2 cellular contexts compared by ENCODE assay signal in genomic region chr4:75280461-75280860, GRCh38.
A peak's percentile ranks its signal among the peaks of the same experiment; 100 is the strongest.
DNase-seq lines count a peak whose midpoint lies in the region; ATAC-seq, FAIRE-seq and TF ChIP-seq lines count a peak whose summit lies in the region.
"Not testable (repeated sequence)": the region's sequence is repeated elsewhere in the genome, so short reads cannot be mapped to it uniquely, and the experiment has no call there.

No MANE protein-coding gene starts in this region.

- H2AFZ ChIP-seq in K562 (ENCODE audit: low read depth, low read length), result not testable (repeated sequence)

- not testable (repeated sequence) for H3K36me3 ChIP-seq in HEK293 (ENCODE audit: control insufficient read depth in 2 of 2, insufficient read depth in 1 of 2, low read length in 2 of 2); K562 (ENCODE audit: control insufficient read depth, insufficient read depth, low read length)

- CTCF ChIA-PET in HEK293 (lab: Yijun Ruan, JAX); K562 (lab: Yijun Ruan, JAX; ENCODE audit: low intra/inter-chr PET ratio): not testable (repeated sequence)

- H3K4me3 ChIP-seq in HEK293 (ENCODE audit: low read depth, low read length); K562: not testable (repeated sequence)

- not testable (repeated sequence) for TF ChIP-seq POLR2A in K562 (conservative IDR thresholded peaks at IDR 0.05)

- ATAC-seq in K562, result not testable (repeated sequence)

- not testable (repeated sequence) for BruUV-seq in K562 (replicated peaks; lab: Mats Ljungman, UMichigan)

- intact Hi-C loops in K562 (cut with micrococcal nuclease), result not testable (repeated sequence)

- not testable (repeated sequence) for TF ChIP-seq RAD21 in K562 (CRISPR knock-in tag; conservative IDR thresholded peaks at IDR 0.05 in 1 of 2, IDR thresholded peaks at IDR 0.05 in 1 of 2)

- not testable (repeated sequence) for FAIRE-seq in K562 (lab: Jason Lieb, UNC)

- not testable (repeated sequence) for H3K9ac ChIP-seq in K562 (ENCODE audit: insufficient read depth in 1 of 2, low read depth in 2 of 2, low read length in 2 of 2)

- POLR2A ChIA-PET in HEK293 (lab: Yijun Ruan, JAX); K562 (lab: Yijun Ruan, JAX): not testable (repeated sequence)

- H3K27ac ChIP-seq in HEK293 (ENCODE audit: extremely low read depth, low read depth, low read length); K562 (ENCODE audit: extremely low read depth, low read depth, low read length): not testable (repeated sequence)

- not testable (repeated sequence) for H3K4me1 ChIP-seq in HEK293 (ENCODE audit: control insufficient read depth, insufficient read depth, low read length); K562 (replicated peaks in 1 of 2; ENCODE audit: control insufficient read depth in 2 of 2, insufficient read depth in 2 of 2, low read length in 2 of 2)

- H4K20me1 ChIP-seq in K562 (replicated peaks; ENCODE audit: control insufficient read depth, insufficient read depth, low read length), result not testable (repeated sequence)

- WGBS in K562 (ENCODE audit: insufficient coverage, low coverage, missing lambda C conversion rate), result 0% methylated on average over 1 of the region's 1 CpG

- DNase-seq in K562 (ENCODE audit: extremely low read depth in 1 of 4, low spot score in 3 of 4), result not testable (repeated sequence)

- not testable (repeated sequence) for H3K4me2 ChIP-seq in K562 (ENCODE audit: insufficient read depth, low read length)

- not testable (repeated sequence) for H3K27me3 ChIP-seq in K562 (ENCODE audit: control insufficient read depth in 2 of 2, insufficient read depth in 2 of 2, low read length in 2 of 2)

- not testable (repeated sequence) for H3K79me2 ChIP-seq in K562 (ENCODE audit: control insufficient read depth, insufficient read depth, low read length)

- H3K9me1 ChIP-seq in K562 (ENCODE audit: control insufficient read depth, insufficient read depth, low read length), result not testable (repeated sequence)

- in situ Hi-C loops in K562 (cut with MboI), result not testable (repeated sequence)

- not testable (repeated sequence) for H3K9me3 ChIP-seq in HEK293 (ENCODE audit: control insufficient read depth, insufficient read depth, low read depth, low read length); K562 (replicated peaks; ENCODE audit: control insufficient read depth, insufficient read depth, low read depth, low read length)

- TF ChIP-seq CTCF in HEK293 (tag by site-specific recombination; IDR thresholded peaks at IDR 0.05); K562 (IDR thresholded peaks at IDR 0.05 in 2 of 3, conservative IDR thresholded peaks at IDR 0.05 in 1 of 3; ENCODE audit: insufficient read depth in 2 of 3, low read depth in 1 of 3, low read length in 3 of 3): not testable (repeated sequence)

- not testable (repeated sequence) for TF ChIP-seq EP300 in K562 (IDR thresholded peaks at IDR 0.05; ENCODE audit: low read length)

TF ChIP-seq in HEK293, 187 proteins besides CTCF, POLR2A, EP300 and RAD21:
- peak; percentile 71 for TF ChIP-seq ZNF146 (tag by site-specific recombination; IDR thresholded peaks at IDR 0.05)

TF ChIP-seq in K562, 482 proteins besides CTCF, POLR2A, EP300 and RAD21:
- TF ChIP-seq RBM25 (IDR thresholded peaks at IDR 0.05; ENCODE audit: low read depth, low read length, severe bottlenecking) (peak; percentile 29), ZNF146 (CRISPR knock-in tag; IDR thresholded peaks at IDR 0.05; ENCODE audit: unreplicated experiment) (peak; percentile 88)
